In the genomic region with DNA sequence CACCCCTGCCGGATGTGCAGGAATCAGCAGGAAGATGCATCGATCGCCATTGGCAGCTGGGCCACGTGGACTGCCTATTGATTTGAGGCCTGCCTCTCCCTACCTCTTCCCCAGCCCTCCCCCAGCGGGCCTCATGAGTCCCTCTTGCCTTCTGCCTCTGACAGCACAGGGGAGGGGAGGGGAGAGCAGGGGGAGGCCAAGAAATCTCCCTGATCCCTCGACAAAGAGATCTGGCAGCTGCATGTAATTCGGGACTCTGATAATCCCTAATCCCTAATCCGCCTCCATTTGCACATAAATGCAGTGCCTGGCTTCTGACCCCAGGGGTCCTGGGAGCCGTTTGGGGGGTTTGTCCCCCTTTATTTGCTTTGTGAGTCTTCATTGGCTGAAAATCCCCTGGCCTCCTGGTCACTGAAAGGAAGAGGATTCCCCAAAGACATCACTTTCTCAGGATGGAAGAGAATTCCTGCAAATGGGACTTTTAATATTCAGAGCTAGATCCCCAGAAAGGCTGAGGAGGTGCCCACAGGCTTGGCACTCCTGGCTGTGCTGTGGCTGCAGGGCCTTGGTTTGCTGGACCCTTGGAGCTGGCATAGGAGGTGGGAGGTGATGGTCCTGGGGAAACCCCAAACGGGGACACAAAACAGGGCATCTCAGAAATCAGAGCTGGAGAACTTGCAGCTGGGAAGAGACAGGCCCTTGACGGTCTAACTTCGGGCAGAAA, we compare ENCODE assay signal across 19 cellular contexts.
DNase-seq lines count a peak whose midpoint lies in the region; ATAC-seq and TF ChIP-seq lines count a peak whose summit lies in the region.
"Had no signal": no experiment of that assay in that cellular context is flagged by ENCODE, and none has a peak within 500 bp of the region (broad histone marks: within the 10 kb centered on the region; RNA-seq: fewer than 3 reads in every experiment).

No MANE protein-coding gene starts in this region.

- peaks cover 10% of the 10 kb centered on the region for H3K9me3 Mint-ChIP-seq in WTC11

- no peaks in the 10 kb centered on the region for H3K36me3 Mint-ChIP-seq in WTC11
- H3K36me3 Mint-ChIP-seq: CD4-positive, CD25-positive, alpha-beta regulatory T cell had no signal

- H3K27ac ChIP-seq in iPS-20b (ENCODE audit: low read length): peak overlapping the region; percentile 36
- H3K27ac ChIP-seq: GM23248 had no signal

- H3K4me1 ChIP-seq in HAP-1 (peaks cover 11% of the 10 kb centered on the region), iPS-20b (ENCODE audit: insufficient read depth, low read length) (peaks cover 18% of the 10 kb centered on the region; the same call in 1 of the 2 replicates)

- TF ChIP-seq CTCF in WTC11 (IDR thresholded peaks at IDR 0.05): no peak

- CTCF ChIA-PET in WTC11 (lab: Charles Lee): interaction anchor here (0.7 to 3.0 kb wide), 9 partner anchors 13 to 257 kb away, joined by 3 to 11 read pairs (median 3); no protein-coding TSS in a partner anchor

- no peak overlapping the region for H3K4me3 ChIP-seq in HAP-1
- H3K4me3 ChIP-seq in iPS-20b (ENCODE audit: low read length): no peak overlapping the region
- H3K4me3 ChIP-seq: GM23248 had no signal

- H3K4me1 Mint-ChIP-seq in WTC11: peaks cover 48% of the 10 kb centered on the region
- H3K4me1 Mint-ChIP-seq: CD4-positive, CD25-positive, alpha-beta regulatory T cell had no signal

- no peak overlapping the region for H3K9ac ChIP-seq in iPS-20b (ENCODE audit: low read depth, low read length)
- H3K9ac ChIP-seq: GM23248, SK-N-SH had no signal

- in situ Hi-C loops in HAP-1 (cut with MboI; ENCODE audit: low sequenced_read_pairs): no loop called here

- POLR2A ChIA-PET in WTC11 (lab: Charles Lee): interaction anchor here (0.8 kb wide), 1 partner anchor 190 kb away, joined by 3 read pairs; no protein-coding TSS in a partner anchor

- peak; percentile 51 to 76 for DNase-seq in HAP-1 (ENCODE audit: low spot score in 2 of 2)
- peak; percentile 38 for DNase-seq in WTC11 (ENCODE audit: low spot score)
- peak; percentile 63 for DNase-seq in retina
- DNase-seq in activated CD8-positive, alpha-beta memory T cell treated with anti-CD3 and anti-CD28 coated beads for 24 hours: no peak
- no peak for DNase-seq in dedifferentiated amniotic fluid mesenchymal stem cell (ENCODE audit: extremely low spot score)
- DNase-seq: ACHN; CD4-positive, CD25-positive, alpha-beta regulatory T cell; DMS79 treated with DMSO at 0.1 percent for 48 hours; GM23248; NCI-H1436 treated with DMSO at 0.1 percent for 48 hours; NCI-H2081 treated with DMSO at 0.1 percent for 48 hours; NCI-H2227 treated with DMSO at 0.1 percent for 48 hours; NCI-H69; Right ventricle myocardium superior; SK-N-SH had no signal

- H3K4me3 Mint-ChIP-seq in WTC11: no peak overlapping the region
- H3K4me3 Mint-ChIP-seq: CD4-positive, CD25-positive, alpha-beta regulatory T cell had no signal

- no peaks in the 10 kb centered on the region for H3K9me3 ChIP-seq in HAP-1
- no peaks in the 10 kb centered on the region for H3K9me3 ChIP-seq in iPS-20b (ENCODE audit: insufficient read depth, low read depth, low read length)
- H3K9me3 ChIP-seq: SK-N-SH had no signal

- H3K36me3 ChIP-seq in HAP-1 (replicated peaks) (no peaks in the 10 kb centered on the region), iPS-20b (ENCODE audit: insufficient read depth, low read depth, low read length) (no peaks in the 10 kb centered on the region)

- peak; percentile 78 for ATAC-seq in WTC11
- ATAC-seq in HG02623 (IDR thresholded peaks at IDR 0.05; ENCODE audit: unreplicated experiment): no peak
- ATAC-seq in GM18861 (IDR thresholded peaks at IDR 0.05; ENCODE audit: unreplicated experiment): no peak
- ATAC-seq: Panc1 had no signal

- no peaks in the 10 kb centered on the region; the same call in 1 of the 2 replicates for H3K27me3 Mint-ChIP-seq in WTC11 (ENCODE audit: low read depth)

- H3K27ac Mint-ChIP-seq in WTC11: no peak overlapping the region
- H3K27ac Mint-ChIP-seq: CD4-positive, CD25-positive, alpha-beta regulatory T cell had no signal

- H3K27me3 ChIP-seq in HAP-1 (ENCODE audit: low read depth): no peaks in the 10 kb centered on the region
- H3K27me3 ChIP-seq in iPS-20b (ENCODE audit: insufficient read depth, low read length): no peaks in the 10 kb centered on the region

TF ChIP-seq in WTC11, 78 proteins besides CTCF, POLR2A, EP300 and RAD21 (continues in another document):
- TF ChIP-seq, protein P1, sequence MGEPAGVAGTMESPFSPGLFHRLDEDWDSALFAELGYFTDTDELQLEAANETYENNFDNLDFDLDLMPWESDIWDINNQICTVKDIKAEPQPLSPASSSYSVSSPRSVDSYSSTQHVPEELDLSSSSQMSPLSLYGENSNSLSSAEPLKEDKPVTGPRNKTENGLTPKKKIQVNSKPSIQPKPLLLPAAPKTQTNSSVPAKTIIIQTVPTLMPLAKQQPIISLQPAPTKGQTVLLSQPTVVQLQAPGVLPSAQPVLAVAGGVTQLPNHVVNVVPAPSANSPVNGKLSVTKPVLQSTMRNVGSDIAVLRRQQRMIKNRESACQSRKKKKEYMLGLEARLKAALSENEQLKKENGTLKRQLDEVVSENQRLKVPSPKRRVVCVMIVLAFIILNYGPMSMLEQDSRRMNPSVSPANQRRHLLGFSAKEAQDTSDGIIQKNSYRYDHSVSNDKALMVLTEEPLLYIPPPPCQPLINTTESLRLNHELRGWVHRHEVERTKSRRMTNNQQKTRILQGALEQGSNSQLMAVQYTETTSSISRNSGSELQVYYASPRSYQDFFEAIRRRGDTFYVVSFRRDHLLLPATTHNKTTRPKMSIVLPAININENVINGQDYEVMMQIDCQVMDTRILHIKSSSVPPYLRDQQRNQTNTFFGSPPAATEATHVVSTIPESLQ (CRISPR knock-in tag; IDR thresholded peaks at IDR 0.05): no peak
- TF ChIP-seq SOX15 (CRISPR knock-in tag; IDR thresholded peaks at IDR 0.05) (no peak), FOXJ3 (CRISPR knock-in tag; IDR thresholded peaks at IDR 0.05; ENCODE audit: borderline replicate concordance) (no peak), OVOL2 (CRISPR knock-in tag; IDR thresholded peaks at IDR 0.05; ENCODE audit: borderline replicate concordance) (no peak), ZNF232 (CRISPR knock-in tag; IDR thresholded peaks at IDR 0.05) (no peak), ZNF263 (CRISPR knock-in tag; IDR thresholded peaks at IDR 0.05; ENCODE audit: low read depth) (no peak), CREB1 (CRISPR knock-in tag; IDR thresholded peaks at IDR 0.05) (no peak), NFYB (CRISPR knock-in tag; conservative IDR thresholded peaks at IDR 0.05; ENCODE audit: low read depth) (no peak), ZNF138 (CRISPR knock-in tag; conservative IDR thresholded peaks at IDR 0.05) (0 out of 2 replicates have a peak, but pooled peaks have one; percentile 66), CBFB (CRISPR knock-in tag; IDR thresholded peaks at IDR 0.05; ENCODE audit: low read depth) (0 out of 2 replicates have a peak, but pooled peaks have one; percentile 79), FOXP1 (CRISPR knock-in tag; IDR thresholded peaks at IDR 0.05; ENCODE audit: borderline replicate concordance) (peak; percentile 77; the same call in 1 of the 2 replicates)
- TF ChIP-seq, protein P2, sequence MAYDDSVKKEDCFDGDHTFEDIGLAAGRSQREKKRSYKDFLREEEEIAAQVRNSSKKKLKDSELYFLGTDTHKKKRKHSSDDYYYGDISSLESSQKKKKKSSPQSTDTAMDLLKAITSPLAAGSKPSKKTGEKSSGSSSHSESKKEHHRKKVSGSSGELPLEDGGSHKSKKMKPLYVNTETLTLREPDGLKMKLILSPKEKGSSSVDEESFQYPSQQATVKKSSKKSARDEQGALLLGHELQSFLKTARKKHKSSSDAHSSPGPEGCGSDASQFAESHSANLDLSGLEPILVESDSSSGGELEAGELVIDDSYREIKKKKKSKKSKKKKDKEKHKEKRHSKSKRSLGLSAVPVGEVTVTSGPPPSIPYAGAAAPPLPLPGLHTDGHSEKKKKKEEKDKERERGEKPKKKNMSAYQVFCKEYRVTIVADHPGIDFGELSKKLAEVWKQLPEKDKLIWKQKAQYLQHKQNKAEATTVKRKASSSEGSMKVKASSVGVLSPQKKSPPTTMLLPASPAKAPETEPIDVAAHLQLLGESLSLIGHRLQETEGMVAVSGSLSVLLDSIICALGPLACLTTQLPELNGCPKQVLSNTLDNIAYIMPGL (CRISPR knock-in tag; IDR thresholded peaks at IDR 0.05): no peak
- TF ChIP-seq, protein P3, sequence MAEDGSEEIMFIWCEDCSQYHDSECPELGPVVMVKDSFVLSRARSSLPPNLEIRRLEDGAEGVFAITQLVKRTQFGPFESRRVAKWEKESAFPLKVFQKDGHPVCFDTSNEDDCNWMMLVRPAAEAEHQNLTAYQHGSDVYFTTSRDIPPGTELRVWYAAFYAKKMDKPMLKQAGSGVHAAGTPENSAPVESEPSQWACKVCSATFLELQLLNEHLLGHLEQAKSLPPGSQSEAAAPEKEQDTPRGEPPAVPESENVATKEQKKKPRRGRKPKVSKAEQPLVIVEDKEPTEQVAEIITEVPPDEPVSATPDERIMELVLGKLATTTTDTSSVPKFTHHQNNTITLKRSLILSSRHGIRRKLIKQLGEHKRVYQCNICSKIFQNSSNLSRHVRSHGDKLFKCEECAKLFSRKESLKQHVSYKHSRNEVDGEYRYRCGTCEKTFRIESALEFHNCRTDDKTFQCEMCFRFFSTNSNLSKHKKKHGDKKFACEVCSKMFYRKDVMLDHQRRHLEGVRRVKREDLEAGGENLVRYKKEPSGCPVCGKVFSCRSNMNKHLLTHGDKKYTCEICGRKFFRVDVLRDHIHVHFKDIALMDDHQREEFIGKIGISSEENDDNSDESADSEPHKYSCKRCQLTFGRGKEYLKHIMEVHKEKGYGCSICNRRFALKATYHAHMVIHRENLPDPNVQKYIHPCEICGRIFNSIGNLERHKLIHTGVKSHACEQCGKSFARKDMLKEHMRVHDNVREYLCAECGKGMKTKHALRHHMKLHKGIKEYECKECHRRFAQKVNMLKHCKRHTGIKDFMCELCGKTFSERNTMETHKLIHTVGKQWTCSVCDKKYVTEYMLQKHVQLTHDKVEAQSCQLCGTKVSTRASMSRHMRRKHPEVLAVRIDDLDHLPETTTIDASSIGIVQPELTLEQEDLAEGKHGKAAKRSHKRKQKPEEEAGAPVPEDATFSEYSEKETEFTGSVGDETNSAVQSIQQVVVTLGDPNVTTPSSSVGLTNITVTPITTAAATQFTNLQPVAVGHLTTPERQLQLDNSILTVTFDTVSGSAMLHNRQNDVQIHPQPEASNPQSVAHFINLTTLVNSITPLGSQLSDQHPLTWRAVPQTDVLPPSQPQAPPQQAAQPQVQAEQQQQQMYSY (CRISPR knock-in tag; IDR thresholded peaks at IDR 0.05): no peak

Comparison
In these comparisons a context has a peak if more than half of its experiments do, and no peak if none do; other contexts are left out.
1. DNase-seq: peak in HAP-1 (2 of 2), WTC11 (single experiment) and retina (single experiment); none in activated CD8-positive, alpha-beta memory T cell treated with anti-CD3 and anti-CD28 coated beads for 24 hours (single experiment) and dedifferentiated amniotic fluid mesenchymal stem cell (single experiment).